Comparison of ENCODE assay signal across 9 cellular contexts in genomic region chr1:67535474-67535873, GRCh38.
DNase-seq lines count a peak whose midpoint lies in the region; ATAC-seq and TF ChIP-seq lines count a peak whose summit lies in the region.
"Had no signal": no experiment of that assay in that cellular context is flagged by ENCODE, and none has a peak within 500 bp of the region (broad histone marks: within the 10 kb centered on the region; RNA-seq: fewer than 3 reads in every experiment).

No MANE protein-coding gene starts in this region.

- DNase-seq in AG20443 (ENCODE audit: low spot score), result peak; percentile 87
- DNase-seq in NCI-H446 treated with DMSO at 0.1 percent for 48 hours (lab: John Stamatoyannopoulos, UW), result peak; percentile 47
- peak; percentile 81 for DNase-seq in activated CD8-positive, alpha-beta T cell treated with anti-CD3 and anti-CD28 coated beads for 36 hours
- no peak for DNase-seq in esophagus squamous epithelium (lab: John Stamatoyannopoulos, UW)
- DNase-seq in naive B cell, result no peak
- peak; percentile 90 for DNase-seq in testis

- H3K27me3 ChIP-seq in esophagus squamous epithelium, result no peaks in the 10 kb centered on the region
- H3K27me3 ChIP-seq in testis, result no peaks in the 10 kb centered on the region

- ATAC-seq in GM18520 (IDR thresholded peaks at IDR 0.05; ENCODE audit: unreplicated experiment), result peak; percentile 71
- ATAC-seq in HG03095 (IDR thresholded peaks at IDR 0.05; ENCODE audit: unreplicated experiment), result peak; percentile 83
- ATAC-seq in activated CD8-positive, alpha-beta T cell treated with anti-CD3 and anti-CD28 coated beads for 36 hours, result peak; percentile 82
- peak; percentile 36 to 38 for ATAC-seq in naive B cell (ENCODE audit: low read depth in 2 of 2)

- H3K4me3 Mint-ChIP-seq in activated CD8-positive, alpha-beta T cell treated with anti-CD3 and anti-CD28 coated beads for 36 hours, result no peak overlapping the region
- no peak overlapping the region for H3K4me3 Mint-ChIP-seq in naive B cell

- H3K36me3 Mint-ChIP-seq in activated CD8-positive, alpha-beta T cell treated with anti-CD3 and anti-CD28 coated beads for 36 hours (ENCODE audit: low read depth), result peaks cover 2% of the 10 kb centered on the region
- H3K36me3 Mint-ChIP-seq in naive B cell, result no peaks in the 10 kb centered on the region

- H3K4me1 Mint-ChIP-seq in activated CD8-positive, alpha-beta T cell treated with anti-CD3 and anti-CD28 coated beads for 36 hours (ENCODE audit: low read depth), result peaks cover 10% of the 10 kb centered on the region
- no peaks in the 10 kb centered on the region for H3K4me1 Mint-ChIP-seq in naive B cell

- POLR2A ChIA-PET in activated CD8-positive, alpha-beta T cell treated with anti-CD3 and anti-CD28 coated beads for 36 hours (lab: Charles Lee), result no interaction called here

- H3K27me3 Mint-ChIP-seq in activated CD8-positive, alpha-beta T cell treated with anti-CD3 and anti-CD28 coated beads for 36 hours, result peaks cover 2% of the 10 kb centered on the region
- H3K27me3 Mint-ChIP-seq in naive B cell, result peaks cover 0 to 13% (median 9%) of the 10 kb centered on the region in 3 donors

- H3K27ac ChIP-seq in esophagus squamous epithelium (no peak overlapping the region), testis (no peak overlapping the region)

- CTCF ChIA-PET in activated CD8-positive, alpha-beta T cell treated with anti-CD3 and anti-CD28 coated beads for 36 hours (lab: Charles Lee), result interaction anchor here (1.0 to 9.4 kb wide), 20 partner anchors 8 to 232 kb away, joined by 3 to 81 read pairs (median 6); partner anchors contain the start of gene GADD45A

- no peak overlapping the region for H3K4me3 ChIP-seq in esophagus squamous epithelium
- no peak overlapping the region for H3K4me3 ChIP-seq in testis
- H3K4me3 ChIP-seq: skin epidermis had no signal

- H3K9me3 ChIP-seq in esophagus squamous epithelium (no peaks in the 10 kb centered on the region), testis (no peaks in the 10 kb centered on the region)

- peaks cover 0 to 37% (median 0%) of the 10 kb centered on the region in 3 donors for H3K4me1 ChIP-seq in esophagus squamous epithelium
- no peaks in the 10 kb centered on the region for H3K4me1 ChIP-seq in testis

- H3K36me3 ChIP-seq in esophagus squamous epithelium (no peaks in the 10 kb centered on the region), testis (ENCODE audit: low read depth, missing control alignments) (no peaks in the 10 kb centered on the region)

- 1 to 3% methylated on average over 5 of the region's 5 CpGs for WGBS in esophagus squamous epithelium, 2 donors
- 19 to 20% methylated on average over 5 of the region's 5 CpGs for WGBS in testis, 2 donors

- TF ChIP-seq CTCF in activated CD8-positive, alpha-beta T cell treated with anti-CD3 and anti-CD28 coated beads for 36 hours (IDR thresholded peaks at IDR 0.05), result peak; percentile 85
- TF ChIP-seq CTCF in esophagus squamous epithelium (IDR thresholded peaks at IDR 0.05) (peak; percentile 51 to 98 (median 96)), testis (IDR thresholded peaks at IDR 0.05) (peak; percentile 97 to 98 (median 97))

- intact Hi-C loops in activated CD8-positive, alpha-beta T cell treated with anti-CD3 and anti-CD28 coated beads for 36 hours (cut with micrococcal nuclease), result no loop called here
- intact Hi-C loops in esophagus squamous epithelium (cut with DNase I), result no loop called here
- intact Hi-C loops in testis (cut with DNase I; ENCODE audit: low total_unique reads), result loop anchor here (10.0 kb wide), 1 partner anchor 149 kb away; the partner anchor contains the start of gene GADD45A

- no peak for TF ChIP-seq POLR2A in esophagus squamous epithelium (IDR thresholded peaks at IDR 0.05)
- no peak for TF ChIP-seq POLR2A in testis (IDR thresholded peaks at IDR 0.05)

- H3K9me3 Mint-ChIP-seq in activated CD8-positive, alpha-beta T cell treated with anti-CD3 and anti-CD28 coated beads for 36 hours, result peaks cover 2% of the 10 kb centered on the region
- peaks cover 0 to 3% (median 0%) of the 10 kb centered on the region in 7 donors for H3K9me3 Mint-ChIP-seq in naive B cell

- no peak overlapping the region for H3K27ac Mint-ChIP-seq in activated CD8-positive, alpha-beta T cell treated with anti-CD3 and anti-CD28 coated beads for 36 hours
- H3K27ac Mint-ChIP-seq in naive B cell, result no peak overlapping the region

Comparison
In these comparisons a context has a peak if more than half of its experiments do, and no peak if none do; other contexts are left out.
1. DNase-seq: peak in AG20443 (single experiment), NCI-H446 treated with DMSO at 0.1 percent for 48 hours (single experiment), activated CD8-positive, alpha-beta T cell treated with anti-CD3 and anti-CD28 coated beads for 36 hours (single experiment) and testis (single experiment); none in esophagus squamous epithelium (single experiment) and naive B cell (single experiment).
2. Peak in every context shown above with its lines, with median percentiles within 50 percentile points of each other: ATAC-seq and CTCF ChIP-seq.